Comparison of ENCODE assay signal across 2 cellular contexts in the genomic region with DNA sequence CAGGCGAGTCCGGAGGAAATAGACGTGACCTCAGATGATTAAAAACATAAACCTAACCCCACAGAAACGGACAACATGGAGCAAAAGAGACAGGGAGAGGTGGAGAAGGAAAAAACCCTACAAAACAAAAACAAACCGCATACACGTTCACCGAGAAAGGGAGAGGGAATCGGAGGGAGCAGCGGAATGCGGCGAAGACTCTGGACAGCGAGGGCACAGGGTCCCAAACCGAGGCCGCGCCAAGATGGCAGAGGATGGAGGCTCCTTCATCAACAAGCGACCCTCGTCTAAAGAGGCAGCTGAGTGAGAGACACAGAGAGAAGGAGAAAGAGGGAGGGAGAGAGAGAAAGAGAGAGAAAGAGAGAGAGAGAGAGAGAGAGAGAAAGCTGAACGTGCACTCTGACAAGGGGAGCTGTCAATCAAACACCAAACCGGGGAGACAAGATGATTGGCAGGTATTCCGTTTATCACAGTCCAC.
TF ChIP-seq lines count a peak whose summit lies in the region.

No MANE protein-coding gene starts in this region.

TF ChIP-seq in HEK293T, 16 proteins besides CTCF, POLR2A, EP300 and RAD21 (continued from another document):
- TF ChIP-seq ARNT (IDR thresholded peaks at IDR 0.05) = no peak

TF ChIP-seq in K562, 482 proteins besides CTCF, POLR2A, EP300 and RAD21 (continued from another document):
- TF ChIP-seq ZNF584 (CRISPR knock-in tag; IDR thresholded peaks at IDR 0.05; ENCODE audit: low read depth) = no peak
- TF ChIP-seq, protein P1, sequence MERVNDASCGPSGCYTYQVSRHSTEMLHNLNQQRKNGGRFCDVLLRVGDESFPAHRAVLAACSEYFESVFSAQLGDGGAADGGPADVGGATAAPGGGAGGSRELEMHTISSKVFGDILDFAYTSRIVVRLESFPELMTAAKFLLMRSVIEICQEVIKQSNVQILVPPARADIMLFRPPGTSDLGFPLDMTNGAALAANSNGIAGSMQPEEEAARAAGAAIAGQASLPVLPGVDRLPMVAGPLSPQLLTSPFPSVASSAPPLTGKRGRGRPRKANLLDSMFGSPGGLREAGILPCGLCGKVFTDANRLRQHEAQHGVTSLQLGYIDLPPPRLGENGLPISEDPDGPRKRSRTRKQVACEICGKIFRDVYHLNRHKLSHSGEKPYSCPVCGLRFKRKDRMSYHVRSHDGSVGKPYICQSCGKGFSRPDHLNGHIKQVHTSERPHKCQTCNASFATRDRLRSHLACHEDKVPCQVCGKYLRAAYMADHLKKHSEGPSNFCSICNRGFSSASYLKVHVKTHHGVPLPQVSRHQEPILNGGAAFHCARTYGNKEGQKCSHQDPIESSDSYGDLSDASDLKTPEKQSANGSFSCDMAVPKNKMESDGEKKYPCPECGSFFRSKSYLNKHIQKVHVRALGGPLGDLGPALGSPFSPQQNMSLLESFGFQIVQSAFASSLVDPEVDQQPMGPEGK (CRISPR knock-in tag; IDR thresholded peaks at IDR 0.05; ENCODE audit: borderline replicate concordance) = no peak
- TF ChIP-seq, protein P2, sequence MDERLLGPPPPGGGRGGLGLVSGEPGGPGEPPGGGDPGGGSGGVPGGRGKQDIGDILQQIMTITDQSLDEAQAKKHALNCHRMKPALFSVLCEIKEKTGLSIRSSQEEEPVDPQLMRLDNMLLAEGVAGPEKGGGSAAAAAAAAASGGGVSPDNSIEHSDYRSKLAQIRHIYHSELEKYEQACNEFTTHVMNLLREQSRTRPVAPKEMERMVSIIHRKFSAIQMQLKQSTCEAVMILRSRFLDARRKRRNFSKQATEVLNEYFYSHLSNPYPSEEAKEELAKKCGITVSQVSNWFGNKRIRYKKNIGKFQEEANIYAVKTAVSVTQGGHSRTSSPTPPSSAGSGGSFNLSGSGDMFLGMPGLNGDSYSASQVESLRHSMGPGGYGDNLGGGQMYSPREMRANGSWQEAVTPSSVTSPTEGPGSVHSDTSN (CRISPR knock-in tag; IDR thresholded peaks at IDR 0.05; ENCODE audit: low read depth) = no peak
- TF ChIP-seq, protein P2 (tag; conservative IDR thresholded peaks at IDR 0.05; ENCODE audit: low read depth) = 0 out of 2 replicates have a peak, but pooled peaks have one; percentile 18
- TF ChIP-seq, protein P3, sequence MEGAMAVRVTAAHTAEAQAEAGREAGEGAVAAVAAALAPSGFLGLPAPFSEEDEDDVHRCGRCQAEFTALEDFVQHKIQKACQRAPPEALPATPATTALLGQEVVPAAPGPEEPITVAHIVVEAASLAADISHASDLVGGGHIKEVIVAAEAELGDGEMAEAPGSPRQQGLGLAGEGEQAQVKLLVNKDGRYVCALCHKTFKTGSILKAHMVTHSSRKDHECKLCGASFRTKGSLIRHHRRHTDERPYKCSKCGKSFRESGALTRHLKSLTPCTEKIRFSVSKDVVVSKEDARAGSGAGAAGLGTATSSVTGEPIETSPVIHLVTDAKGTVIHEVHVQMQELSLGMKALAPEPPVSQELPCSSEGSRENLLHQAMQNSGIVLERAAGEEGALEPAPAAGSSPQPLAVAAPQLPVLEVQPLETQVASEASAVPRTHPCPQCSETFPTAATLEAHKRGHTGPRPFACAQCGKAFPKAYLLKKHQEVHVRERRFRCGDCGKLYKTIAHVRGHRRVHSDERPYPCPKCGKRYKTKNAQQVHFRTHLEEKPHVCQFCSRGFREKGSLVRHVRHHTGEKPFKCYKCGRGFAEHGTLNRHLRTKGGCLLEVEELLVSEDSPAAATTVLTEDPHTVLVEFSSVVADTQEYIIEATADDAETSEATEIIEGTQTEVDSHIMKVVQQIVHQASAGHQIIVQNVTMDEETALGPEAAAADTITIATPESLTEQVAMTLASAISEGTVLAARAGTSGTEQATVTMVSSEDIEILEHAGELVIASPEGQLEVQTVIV (CRISPR knock-in tag; IDR thresholded peaks at IDR 0.05; ENCODE audit: borderline replicate concordance) = no peak
